ENCODE assay signal across 10 cellular contexts in the genomic region with DNA sequence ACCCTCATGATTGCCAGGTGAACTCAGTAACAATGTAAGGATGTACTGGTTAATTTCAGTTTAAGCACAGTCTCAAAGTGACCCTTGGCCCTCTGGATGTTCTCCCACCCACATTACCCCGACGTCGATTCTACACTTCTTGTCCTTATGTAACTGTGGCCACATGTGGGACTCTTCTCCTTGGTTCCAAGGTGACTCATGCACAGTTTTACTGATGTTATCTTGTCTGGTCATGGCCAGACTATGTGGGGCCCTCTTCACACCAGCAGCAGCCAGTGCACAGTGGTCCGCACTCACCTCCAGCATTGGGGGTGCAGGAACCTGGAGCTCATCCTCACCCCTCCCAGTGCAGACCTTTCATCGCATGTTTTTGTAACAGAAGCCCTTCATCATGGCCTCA.
"Had no signal": no experiment of that assay in that cellular context is flagged by ENCODE, and none has a peak within 500 bp of the region (broad histone marks: within the 10 kb centered on the region; RNA-seq: fewer than 3 reads in every experiment).

No MANE protein-coding gene starts in this region.

- H3K4me2 ChIP-seq: GM23338 had no signal

- FAIRE-seq: H1, H54 had no signal

- H3K4me3 Mint-ChIP-seq: GM23338, H9, HFFc6 had no signal

- DNase-seq: GOT3, H7, H9, HCEC 1CT, HFFc6 had no signal

- H3K9me3 ChIP-seq: HAP-1 had no signal

- H3K27ac Mint-ChIP-seq: GM23338, H9, HFFc6 had no signal

- H3K4me1 Mint-ChIP-seq: H9 had no signal

- H3K36me3 ChIP-seq: HAP-1 had no signal

- H3K4me3 ChIP-seq: GM23338, HAP-1 had no signal

- H3K4me1 ChIP-seq: HAP-1 had no signal

- H3K9me3 Mint-ChIP-seq: GM23338 had no signal

- H2AFZ ChIP-seq: GM23338 had no signal

- ATAC-seq: GM23338, HCT116 had no signal
